In genomic region chr15:41866872-41867579, GRCh38 we compare ENCODE assay signal across 20 cellular contexts.
"Had no signal": no experiment of that assay in that cellular context is flagged by ENCODE, and none has a peak within 500 bp of the region (broad histone marks: within the 10 kb centered on the region; RNA-seq: fewer than 3 reads in every experiment).

No MANE protein-coding gene starts in this region.

- H3K4me3 Mint-ChIP-seq: dendritic cell treated with granulocyte-macrophage colony-stimulating factor and Interleukin-4, amounts not matched to agents 40 ng/mL and 50 ng/mL, for 4 days; effector memory CD8-positive, alpha-beta T cell; mesothelial cell of epicardium; natural killer cell; stimulated activated naive CD8-positive, alpha-beta T cell treated with anti-CD3 and anti-CD28 coated beads, Interleukin-15, Interleukin-2, amounts not matched to agents 100 ng/mL and 50 ng/mL, for 24 hours had no signal

- H3K9me3 Mint-ChIP-seq: dendritic cell treated with granulocyte-macrophage colony-stimulating factor and Interleukin-4, amounts not matched to agents 40 ng/mL and 50 ng/mL, for 4 days; effector memory CD8-positive, alpha-beta T cell; mesothelial cell of epicardium; natural killer cell; stimulated activated naive CD8-positive, alpha-beta T cell treated with anti-CD3 and anti-CD28 coated beads, Interleukin-15, Interleukin-2, amounts not matched to agents 100 ng/mL and 50 ng/mL, for 24 hours had no signal

- FAIRE-seq: colon, small intestine had no signal

- ATAC-seq: effector memory CD8-positive, alpha-beta T cell; gastrocnemius medialis; natural killer cell; upper lobe of right lung had no signal

- H3K4me1 ChIP-seq: esophagus muscularis mucosa, gastrocnemius medialis, right atrium auricular region, testis, upper lobe of right lung, vagina had no signal

- H3K9me3 ChIP-seq: esophagus muscularis mucosa, gastrocnemius medialis, neutrophil, right atrium auricular region, testis, tibial nerve, upper lobe of right lung, vagina had no signal

- H3K36me3 ChIP-seq: esophagus muscularis mucosa, gastrocnemius medialis, neutrophil, right atrium auricular region, tibial nerve, upper lobe of right lung, vagina had no signal

- H3K4me3 ChIP-seq: esophagus muscularis mucosa, gastrocnemius medialis, right atrium auricular region, testis, tibial nerve, upper lobe of right lung, vagina had no signal

- H3K27ac ChIP-seq: epithelial cell of prostate, esophagus muscularis mucosa, gastrocnemius medialis, neutrophil, right atrium auricular region, testis, upper lobe of right lung, vagina had no signal

- H3K27ac Mint-ChIP-seq: dendritic cell treated with granulocyte-macrophage colony-stimulating factor and Interleukin-4, amounts not matched to agents 40 ng/mL and 50 ng/mL, for 4 days; effector memory CD8-positive, alpha-beta T cell; mesothelial cell of epicardium; stimulated activated naive CD8-positive, alpha-beta T cell treated with anti-CD3 and anti-CD28 coated beads, Interleukin-15, Interleukin-2, amounts not matched to agents 100 ng/mL and 50 ng/mL, for 24 hours had no signal

- H3K27me3 ChIP-seq: esophagus muscularis mucosa, gastrocnemius medialis, neutrophil, right atrium auricular region, testis, tibial nerve, upper lobe of right lung, vagina had no signal

- DNase-seq: effector memory CD8-positive, alpha-beta T cell; gastrocnemius medialis; islet precursor cell; mammary epithelial cell; natural killer cell; small intestine; stimulated activated CD4-positive, alpha-beta T cell treated with anti-CD3 and anti-CD28 coated beads, Interleukin-12 subunit alpha, Interleukin-12 subunit beta, amount 100 ng/mL, for 4 hours; stimulated activated CD4-positive, alpha-beta T cell treated with anti-CD3 and anti-CD28 coated beads, Interleukin-2, amount 100 ng/mL, for 48 hours; testis; upper lobe of right lung had no signal

- H3K36me3 Mint-ChIP-seq: mesothelial cell of epicardium, natural killer cell had no signal

- H3K27me3 Mint-ChIP-seq: dendritic cell treated with granulocyte-macrophage colony-stimulating factor and Interleukin-4, amounts not matched to agents 40 ng/mL and 50 ng/mL, for 4 days; effector memory CD8-positive, alpha-beta T cell; stimulated activated naive CD8-positive, alpha-beta T cell treated with anti-CD3 and anti-CD28 coated beads, Interleukin-15, Interleukin-2, amounts not matched to agents 100 ng/mL and 50 ng/mL, for 24 hours had no signal
